ENCODE assay signal across 8 cellular contexts in genomic region chrX:132218100-132218807, GRCh38. TPM values are rescaled to one million over a fixed set of nuclear protein-coding genes. Genes with fewer than 3 reads are reported as not detected.
DNase-seq lines count a peak whose midpoint lies in the region; FAIRE-seq and TF ChIP-seq lines count a peak whose summit lies in the region.

No MANE protein-coding gene starts in this region.

- peak overlapping the region; percentile 65; the same call in 1 of the 2 replicates for H2AFZ ChIP-seq in Loucy (ENCODE audit: low read length)

- H3K79me2 ChIP-seq in Loucy (ENCODE audit: insufficient read depth, low read length), result peaks cover 36% of the 10 kb centered on the region

- H3K9me2 ChIP-seq in Loucy (replicated peaks; ENCODE audit: low read depth, low read length), result no peaks in the 10 kb centered on the region

- H3K4me2 ChIP-seq in Loucy (ENCODE audit: low read depth, low read length, poor library complexity, severe bottlenecking), result peak overlapping the region; percentile 83

- H4K20me1 ChIP-seq in Loucy (ENCODE audit: insufficient read depth, low read length, poor library complexity, severe bottlenecking), result peaks cover 12% of the 10 kb centered on the region

- H3K9me3 ChIP-seq in Loucy (ENCODE audit: insufficient read depth, low read depth, low read length) (no peaks in the 10 kb centered on the region), neutrophil (no peaks in the 10 kb centered on the region)

- H3K27me3 ChIP-seq in H7 (ENCODE audit: control insufficient read depth, insufficient read depth, low read length), result no peaks in the 10 kb centered on the region
- H3K27me3 ChIP-seq in Loucy (ENCODE audit: insufficient read depth, low read length, poor library complexity, severe bottlenecking), result no peaks in the 10 kb centered on the region
- H3K27me3 ChIP-seq in neutrophil, result no peaks in the 10 kb centered on the region

- FAIRE-seq in frontal cortex (lab: Jason Lieb, UNC), result no peak

- H3K9ac ChIP-seq in Loucy (ENCODE audit: low read depth, low read length, poor library complexity, severe bottlenecking), result peak overlapping the region; percentile 90

- H3K36me3 ChIP-seq in H7 (replicated peaks; ENCODE audit: control insufficient read depth, insufficient read depth, low read length) (peaks cover 2% of the 10 kb centered on the region; the same call in 1 of the 2 replicates), Loucy (ENCODE audit: insufficient read depth, low read length) (no peaks in the 10 kb centered on the region), neutrophil (peaks cover 10% of the 10 kb centered on the region)

- DNase-seq in ELR (ENCODE audit: low read depth) (peak; percentile 88), H7 (peak; percentile 93), SHP77 treated with DMSO at 0.1 percent for 48 hours (lab: John Stamatoyannopoulos, UW) (peak; percentile 3), activated gamma-delta T cell (lab: John Stamatoyannopoulos, UW) (peak; percentile 57), frontal cortex (ENCODE audit: low spot score in 2 of 2) (peak; percentile 82 to 88), substantia nigra (lab: John Stamatoyannopoulos, UW) (peak; percentile 1 to 81 (median 62))

- H3K4me3 ChIP-seq in H7 (ENCODE audit: insufficient read depth, low read depth, low read length) (peak overlapping the region; percentile 89), Loucy (ENCODE audit: low read length, poor library complexity, severe bottlenecking) (peak overlapping the region; percentile 84), neutrophil (ENCODE audit: low read depth in 1 of 2, low read length in 1 of 2) (peak overlapping the region; percentile 66 to 76)

- H3F3A ChIP-seq in Loucy (ENCODE audit: low read depth), result no peaks in the 10 kb centered on the region

- peaks cover 23% of the 10 kb centered on the region for H3K4me1 ChIP-seq in Loucy (ENCODE audit: insufficient read depth, low read length, poor library complexity, severe bottlenecking)
- H3K4me1 ChIP-seq in neutrophil (ENCODE audit: control insufficient read depth in 1 of 2, insufficient read depth in 1 of 2, low read depth in 1 of 2, low read length in 1 of 2), result peaks cover 28 to 31% of the 10 kb centered on the region in 2 experiments

- H3K27ac ChIP-seq in neutrophil, result peak overlapping the region; percentile 97
- H3K27ac ChIP-seq in substantia nigra (ENCODE audit: low read depth, low read length, poor library complexity, severe bottlenecking), result peak overlapping the region; percentile 68

- TF ChIP-seq CTCF in Loucy (conservative IDR thresholded peaks at IDR 0.05; ENCODE audit: low read length) (no peak), neutrophil (IDR thresholded peaks at IDR 0.05) (no peak)

RNA-seq across cellular contexts. Expression of gene RAP2C, which starts 1.0 kb away (rescaled TPM):
- 39.9 and 43.1 TPM in 2 replicates for total RNA-seq in H7 (2014; rRNA removed; shearing (Covaris generic))
- 13.9 TPM for total RNA-seq in frontal cortex

Comparison
In these comparisons a context has a peak if more than half of its experiments do, and no peak if none do; other contexts are left out.
1. Peak in every context shown above with its lines: DNase-seq, H3K4me3 ChIP-seq and H3K27ac ChIP-seq.
2. DNase-seq: peak in every context shown above with its lines; median percentile 93 in H7; 88 in ELR; 85 in frontal cortex; 62 in substantia nigra; 57 in activated gamma-delta T cell; 3 in SHP77 treated with DMSO at 0.1 percent for 48 hours.